In genomic region chr10:69503001-69503895, GRCh38 we compare ENCODE assay signal across 32 cellular contexts. TPM values are rescaled to one million over a fixed set of nuclear protein-coding genes. Genes with fewer than 3 reads are reported as not detected.
DNase-seq lines count a peak whose midpoint lies in the region; ATAC-seq, FAIRE-seq and TF ChIP-seq lines count a peak whose summit lies in the region.
"Had no signal": no experiment of that assay in that cellular context is flagged by ENCODE, and none has a peak within 500 bp of the region (broad histone marks: within the 10 kb centered on the region; RNA-seq: fewer than 3 reads in every experiment).

No MANE protein-coding gene starts in this region.

- no peak for TF ChIP-seq EP300 in esophagus muscularis mucosa (IDR thresholded peaks at IDR 0.05)

- FAIRE-seq in D721Med (lab: Jason Lieb, UNC): no peak
- FAIRE-seq: G401.6 had no signal

- H3K4me1 ChIP-seq in esophagus muscularis mucosa (peaks cover 18 to 60% (median 49%) of the 10 kb centered on the region in 4 donors), psoas muscle (peaks cover 68% of the 10 kb centered on the region), vagina (peaks cover 12% of the 10 kb centered on the region)
- H3K4me1 ChIP-seq: parathyroid adenoma, right lobe of liver had no signal

- H3K27ac ChIP-seq in esophagus muscularis mucosa (replicated peaks in 1 of 4): peak overlapping the region; percentile 6 to 80 (median 62)
- H3K27ac ChIP-seq in psoas muscle: peak overlapping the region; percentile 20
- no peak overlapping the region for H3K27ac ChIP-seq in vagina
- H3K27ac ChIP-seq: body of pancreas, hepatocyte, parathyroid adenoma, Peyer's patch, right lobe of liver had no signal

- intact Hi-C loops in esophagus muscularis mucosa (cut with DNase I) (loop anchor here (5.0 kb wide), 1 partner anchor 56 kb away; no protein-coding TSS in a partner anchor), psoas muscle (cut with DNase I) (loop anchor here (5.0 to 10.0 kb wide), 2 partner anchors 66 to 268 kb away; no protein-coding TSS in a partner anchor), vagina (cut with DNase I) (loop anchor here (10.0 kb wide), 1 partner anchor 268 kb away; no protein-coding TSS in a partner anchor)

- TF ChIP-seq POLR2A in esophagus muscularis mucosa (IDR thresholded peaks at IDR 0.05; ENCODE audit: low read depth): no peak
- TF ChIP-seq POLR2A in vagina (IDR thresholded peaks at IDR 0.05): no peak

- TF ChIP-seq CTCF in D721Med (IDR thresholded peaks at IDR 0.05; ENCODE audit: insufficient read depth, missing control alignments) (no peak), esophagus muscularis mucosa (IDR thresholded peaks at IDR 0.05) (no peak), psoas muscle (IDR thresholded peaks at IDR 0.05) (no peak), vagina (IDR thresholded peaks at IDR 0.05) (no peak)

- H3K9me3 ChIP-seq in esophagus muscularis mucosa: no peaks in the 10 kb centered on the region
- no peaks in the 10 kb centered on the region for H3K9me3 ChIP-seq in psoas muscle
- no peaks in the 10 kb centered on the region for H3K9me3 ChIP-seq in vagina
- H3K9me3 ChIP-seq: body of pancreas, Peyer's patch, right lobe of liver, upper lobe of left lung had no signal

- no peaks in the 10 kb centered on the region for H3K27me3 ChIP-seq in H7 (ENCODE audit: control insufficient read depth, insufficient read depth, low read length)
- no peaks in the 10 kb centered on the region for H3K27me3 ChIP-seq in esophagus muscularis mucosa
- H3K27me3 ChIP-seq in psoas muscle (ENCODE audit: insufficient read depth in 3 of 3, low read length in 2 of 3): no peaks in the 10 kb centered on the region
- H3K27me3 ChIP-seq in vagina: no peaks in the 10 kb centered on the region
- H3K27me3 ChIP-seq: body of pancreas, dorsolateral prefrontal cortex, hepatocyte, Peyer's patch, right lobe of liver, upper lobe of left lung had no signal

- no peaks in the 10 kb centered on the region for H3K36me3 ChIP-seq in H7 (replicated peaks; ENCODE audit: control insufficient read depth, insufficient read depth, low read length)
- H3K36me3 ChIP-seq in esophagus muscularis mucosa: peaks cover 0 to 40% (median 21%) of the 10 kb centered on the region in 4 donors
- peaks cover 0 to 15% of the 10 kb centered on the region in 2 donors for H3K36me3 ChIP-seq in psoas muscle (ENCODE audit: insufficient read depth in 1 of 2, low read depth in 1 of 2)
- H3K36me3 ChIP-seq in vagina: no peaks in the 10 kb centered on the region
- H3K36me3 ChIP-seq: right lobe of liver had no signal

- no peak overlapping the region for H3K4me3 ChIP-seq in H7 (ENCODE audit: insufficient read depth, low read depth, low read length)
- no peak overlapping the region for H3K4me3 ChIP-seq in esophagus muscularis mucosa
- H3K4me3 ChIP-seq in psoas muscle: no peak overlapping the region
- H3K4me3 ChIP-seq in vagina: no peak overlapping the region
- H3K4me3 ChIP-seq: body of pancreas, dorsolateral prefrontal cortex, hepatocyte, Peyer's patch, right lobe of liver, upper lobe of left lung had no signal

- 91% methylated on average over 17 of the region's 18 CpGs for WGBS in esophagus muscularis mucosa
- 63 to 79% (median 65%) methylated on average over 18 of the region's 18 CpGs for WGBS in psoas muscle, 3 donors

- ATAC-seq in psoas muscle: no peak
- ATAC-seq in GM19035 (IDR thresholded peaks at IDR 0.05; ENCODE audit: unreplicated experiment): no peak
- ATAC-seq in HG03521 (IDR thresholded peaks at IDR 0.05; ENCODE audit: unreplicated experiment): no peak
- ATAC-seq: activated T-cell treated with anti-CD3 and anti-CD28 coated beads, Interleukin-2, amount 50 U/mL, for 72 hours; body of pancreas; left cardiac atrium; right lobe of liver had no signal

- DNase-seq in D721Med (ENCODE audit: insufficient read length, low spot score) (peak; percentile 11), H7 (peak; percentile 32), esophagus muscularis mucosa (ENCODE audit: extremely low spot score) (no peak), psoas muscle (no peak), NCI-H2107 treated with DMSO at 0.1 percent for 48 hours (lab: John Stamatoyannopoulos, UW; ENCODE audit: unreplicated experiment) (no peak), vagina (ENCODE audit: extremely low spot score in 2 of 2) (no peak)
- DNase-seq: activated naive CD4-positive, alpha-beta T cell treated with anti-CD3 and anti-CD28 coated beads for 36 hours; activated T-cell treated with anti-CD3 and anti-CD28 coated beads, Interleukin-2, amount 50 U/mL, for 72 hours; C1 segment of cervical spinal cord; cerebellar nuclear complex; DMS53; foreskin melanocyte; left cardiac atrium; mesendoderm; NCI-H146; NCI-H2107; NCI-H446; NCI-H748 treated with DMSO at 0.1 percent for 48 hours; SHP77 treated with DMSO at 0.1 percent for 48 hours; stimulated activated CD4-positive, alpha-beta T cell treated with anti-CD3 and anti-CD28 coated beads, Interleukin-12 subunit alpha, Interleukin-12 subunit beta, amount 100 ng/mL, for 4 hours; stimulated activated CD4-positive, alpha-beta T cell treated with anti-CD3 and anti-CD28 coated beads, Interleukin-4, amount 100 ng/mL, for 1 hour; upper lobe of left lung had no signal

RNA-seq across cellular contexts. Expression of gene TSPAN15, which starts 52.0 kb away (rescaled TPM):
- 5.0 and 6.5 TPM in 2 replicates for total RNA-seq in H7 (2014; rRNA removed; shearing (Covaris generic))
- 10 to 100 TPM; 40.3 to 59.4 (median 53.5) TPM for total RNA-seq in esophagus muscularis mucosa
- 10 to 100 TPM in 1 of 4 donors, 1 to 10 TPM in 3; 6.3 to 35.0 (median 8.6) TPM for total RNA-seq in psoas muscle
- polyA plus RNA-seq in psoas muscle: 10 to 100 TPM; 10.7 to 11.7 (median 11.6) TPM
- 26.5 TPM for total RNA-seq in vagina
- polyA plus RNA-seq: IgD-negative memory B cell had no signal

Comparison
In these comparisons a context has a peak if more than half of its experiments do, and no peak if none do; other contexts are left out.
1. DNase-seq: peak in D721Med (single experiment) and H7 (single experiment); none in esophagus muscularis mucosa (single experiment), psoas muscle (0 of 2), NCI-H2107 treated with DMSO at 0.1 percent for 48 hours (single experiment) and vagina (0 of 2).